Comparison of ENCODE assay signal across 1 cellular context in the genomic region with DNA sequence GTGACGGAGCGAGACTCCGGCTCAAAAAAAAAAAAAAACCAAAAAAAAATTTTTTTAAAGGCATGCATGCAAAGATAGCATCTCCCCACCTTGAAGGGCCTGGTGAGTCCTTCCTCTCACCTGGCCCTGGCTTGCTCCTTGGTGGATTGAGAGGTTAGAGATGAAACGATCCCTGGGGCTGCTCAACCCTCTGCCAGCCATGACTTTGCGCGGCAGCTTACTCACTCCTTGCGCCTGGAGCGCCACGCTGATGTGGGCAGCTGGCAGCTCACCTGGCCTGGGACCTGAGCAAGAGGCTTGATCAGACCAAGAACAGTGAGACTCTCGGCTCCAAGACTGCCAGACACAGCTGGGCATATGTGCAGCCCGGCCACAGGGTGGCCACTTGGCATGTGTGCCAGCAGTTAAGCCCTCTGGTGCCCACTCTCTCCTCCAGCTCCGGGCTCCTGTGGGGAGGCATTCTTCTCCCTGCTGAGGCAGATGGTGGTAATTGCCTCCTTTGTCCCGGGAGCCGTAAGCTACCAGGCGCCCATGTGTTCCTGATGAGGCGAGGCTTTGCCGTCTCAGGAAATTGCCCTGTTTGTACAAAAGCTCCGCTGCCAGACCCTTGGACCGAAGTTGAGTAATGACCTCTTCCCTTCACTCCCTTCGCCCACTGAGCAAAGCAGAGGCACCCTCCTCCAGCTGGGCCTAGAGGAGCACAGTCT.
A peak's percentile ranks its signal among the peaks of the same experiment; 100 is the strongest.
TF ChIP-seq lines count a peak whose summit lies in the region.

No MANE protein-coding gene starts in this region.

TF ChIP-seq in HepG2, 621 proteins besides CTCF, POLR2A, EP300 and RAD21 (continued from another document and continues in another):
- TF ChIP-seq CEBPZ (IDR thresholded peaks at IDR 0.05; ENCODE audit: low read length) (no peak), ZNF777 (CRISPR knock-in tag; IDR thresholded peaks at IDR 0.05) (peak; percentile 64), U2AF1 (optimal IDR thresholded peaks at IDR 0.05; ENCODE audit: low read depth, low read length) (no peak), ZNF430 (CRISPR knock-in tag; IDR thresholded peaks at IDR 0.05) (no peak), BORCS8-MEF2B (CRISPR knock-in tag; IDR thresholded peaks at IDR 0.05) (no peak), THAP11 (CRISPR knock-in tag; IDR thresholded peaks at IDR 0.05) (no peak; the same call in 1 of the 2 replicates), HIVEP1 (CRISPR knock-in tag; IDR thresholded peaks at IDR 0.05) (no peak), RBM22 (optimal IDR thresholded peaks at IDR 0.05; ENCODE audit: low read length) (no peak), ZNF75D (CRISPR knock-in tag; IDR thresholded peaks at IDR 0.05; ENCODE audit: borderline replicate concordance) (no peak), MAFG (CRISPR knock-in tag; IDR thresholded peaks at IDR 0.05) (no peak), KAT7 (CRISPR knock-in tag; IDR thresholded peaks at IDR 0.05; ENCODE audit: borderline replicate concordance) (no peak), SNAI1 (CRISPR knock-in tag; IDR thresholded peaks at IDR 0.05; ENCODE audit: borderline replicate concordance) (no peak), KDM5A (IDR thresholded peaks at IDR 0.05; ENCODE audit: borderline replicate concordance, low read length) (no peak), ZNF597 (CRISPR knock-in tag; IDR thresholded peaks at IDR 0.05) (no peak), DRAP1 (CRISPR knock-in tag; IDR thresholded peaks at IDR 0.05) (peak; percentile 39; the same call in 1 of the 2 replicates), NR2F1 (CRISPR knock-in tag; IDR thresholded peaks at IDR 0.05) (0 out of 4 replicates have a peak, but pooled peaks of 1 of the 2 experiments have one; percentile 9), DMAP1 (CRISPR knock-in tag; IDR thresholded peaks at IDR 0.05) (0 out of 2 replicates have a peak, but pooled peaks have one; percentile 31), SNRNP70 (IDR thresholded peaks at IDR 0.05; ENCODE audit: low read depth, low read length) (no peak), ZFYVE20 (CRISPR knock-in tag; IDR thresholded peaks at IDR 0.05; ENCODE audit: borderline replicate concordance, low read depth) (no peak), FOSL2 (CRISPR knock-in tag; IDR thresholded peaks at IDR 0.05) (no peak), NONO (IDR thresholded peaks at IDR 0.05) (no peak), NONO (CRISPR knock-in tag; conservative IDR thresholded peaks at IDR 0.05) (no peak), ZNF446 (CRISPR knock-in tag; IDR thresholded peaks at IDR 0.05) (no peak; the same call in 1 of the 2 replicates), FOXP1 (IDR thresholded peaks at IDR 0.05) (no peak), FOXP1 (CRISPR knock-in tag; IDR thresholded peaks at IDR 0.05) (0 out of 2 replicates have a peak, but pooled peaks have one; percentile 10), ZNF652 (CRISPR knock-in tag; IDR thresholded peaks at IDR 0.05; ENCODE audit: borderline replicate concordance, low read depth) (no peak), ZNF350 (CRISPR knock-in tag; IDR thresholded peaks at IDR 0.05; ENCODE audit: borderline replicate concordance, low read depth) (no peak), ZFP36 (IDR thresholded peaks at IDR 0.05; ENCODE audit: borderline replicate concordance, low read depth, low read length, partially characterized antibody) (no peak), CCAR2 (optimal IDR thresholded peaks at IDR 0.05; ENCODE audit: low read depth, low read length) (no peak), KDM5B (CRISPR knock-in tag; IDR thresholded peaks at IDR 0.05; ENCODE audit: borderline replicate concordance) (peak; percentile 80; the same call in 1 of the 2 replicates), GFI1 (CRISPR knock-in tag; IDR thresholded peaks at IDR 0.05; ENCODE audit: borderline replicate concordance) (no peak), CC2D1A (CRISPR knock-in tag; IDR thresholded peaks at IDR 0.05) (no peak), ZNF12 (CRISPR knock-in tag; IDR thresholded peaks at IDR 0.05) (no peak), FOXO1 (CRISPR knock-in tag; IDR thresholded peaks at IDR 0.05) (0 out of 2 replicates have a peak, but pooled peaks have one; percentile 40), ZNF501 (CRISPR knock-in tag; IDR thresholded peaks at IDR 0.05) (no peak; the same call in 1 of the 2 replicates)
- TF ChIP-seq, protein P1, sequence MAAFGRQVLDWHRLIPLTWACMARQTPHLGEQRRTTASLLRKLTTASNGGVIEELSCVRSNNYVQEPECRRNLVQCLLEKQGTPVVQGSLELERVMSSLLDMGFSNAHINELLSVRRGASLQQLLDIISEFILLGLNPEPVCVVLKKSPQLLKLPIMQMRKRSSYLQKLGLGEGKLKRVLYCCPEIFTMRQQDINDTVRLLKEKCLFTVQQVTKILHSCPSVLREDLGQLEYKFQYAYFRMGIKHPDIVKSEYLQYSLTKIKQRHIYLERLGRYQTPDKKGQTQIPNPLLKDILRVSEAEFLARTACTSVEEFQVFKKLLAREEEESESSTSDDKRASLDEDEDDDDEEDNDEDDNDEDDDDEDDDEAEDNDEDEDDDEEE (CRISPR knock-in tag; IDR thresholded peaks at IDR 0.05): no peak
- TF ChIP-seq, protein P2, sequence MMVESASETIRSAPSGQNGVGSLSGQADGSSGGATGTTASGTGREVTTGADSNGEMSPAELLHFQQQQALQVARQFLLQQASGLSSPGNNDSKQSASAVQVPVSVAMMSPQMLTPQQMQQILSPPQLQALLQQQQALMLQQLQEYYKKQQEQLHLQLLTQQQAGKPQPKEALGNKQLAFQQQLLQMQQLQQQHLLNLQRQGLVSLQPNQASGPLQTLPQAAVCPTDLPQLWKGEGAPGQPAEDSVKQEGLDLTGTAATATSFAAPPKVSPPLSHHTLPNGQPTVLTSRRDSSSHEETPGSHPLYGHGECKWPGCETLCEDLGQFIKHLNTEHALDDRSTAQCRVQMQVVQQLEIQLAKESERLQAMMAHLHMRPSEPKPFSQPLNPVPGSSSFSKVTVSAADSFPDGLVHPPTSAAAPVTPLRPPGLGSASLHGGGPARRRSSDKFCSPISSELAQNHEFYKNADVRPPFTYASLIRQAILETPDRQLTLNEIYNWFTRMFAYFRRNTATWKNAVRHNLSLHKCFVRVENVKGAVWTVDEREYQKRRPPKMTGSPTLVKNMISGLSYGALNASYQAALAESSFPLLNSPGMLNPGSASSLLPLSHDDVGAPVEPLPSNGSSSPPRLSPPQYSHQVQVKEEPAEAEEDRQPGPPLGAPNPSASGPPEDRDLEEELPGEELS (CRISPR knock-in tag; IDR thresholded peaks at IDR 0.05): no peak
- TF ChIP-seq, protein P3, sequence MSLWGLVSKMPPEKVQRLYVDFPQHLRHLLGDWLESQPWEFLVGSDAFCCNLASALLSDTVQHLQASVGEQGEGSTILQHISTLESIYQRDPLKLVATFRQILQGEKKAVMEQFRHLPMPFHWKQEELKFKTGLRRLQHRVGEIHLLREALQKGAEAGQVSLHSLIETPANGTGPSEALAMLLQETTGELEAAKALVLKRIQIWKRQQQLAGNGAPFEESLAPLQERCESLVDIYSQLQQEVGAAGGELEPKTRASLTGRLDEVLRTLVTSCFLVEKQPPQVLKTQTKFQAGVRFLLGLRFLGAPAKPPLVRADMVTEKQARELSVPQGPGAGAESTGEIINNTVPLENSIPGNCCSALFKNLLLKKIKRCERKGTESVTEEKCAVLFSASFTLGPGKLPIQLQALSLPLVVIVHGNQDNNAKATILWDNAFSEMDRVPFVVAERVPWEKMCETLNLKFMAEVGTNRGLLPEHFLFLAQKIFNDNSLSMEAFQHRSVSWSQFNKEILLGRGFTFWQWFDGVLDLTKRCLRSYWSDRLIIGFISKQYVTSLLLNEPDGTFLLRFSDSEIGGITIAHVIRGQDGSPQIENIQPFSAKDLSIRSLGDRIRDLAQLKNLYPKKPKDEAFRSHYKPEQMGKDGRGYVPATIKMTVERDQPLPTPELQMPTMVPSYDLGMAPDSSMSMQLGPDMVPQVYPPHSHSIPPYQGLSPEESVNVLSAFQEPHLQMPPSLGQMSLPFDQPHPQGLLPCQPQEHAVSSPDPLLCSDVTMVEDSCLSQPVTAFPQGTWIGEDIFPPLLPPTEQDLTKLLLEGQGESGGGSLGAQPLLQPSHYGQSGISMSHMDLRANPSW (CRISPR knock-in tag; IDR thresholded peaks at IDR 0.05; ENCODE audit: borderline replicate concordance): no peak
- TF ChIP-seq, protein P4, sequence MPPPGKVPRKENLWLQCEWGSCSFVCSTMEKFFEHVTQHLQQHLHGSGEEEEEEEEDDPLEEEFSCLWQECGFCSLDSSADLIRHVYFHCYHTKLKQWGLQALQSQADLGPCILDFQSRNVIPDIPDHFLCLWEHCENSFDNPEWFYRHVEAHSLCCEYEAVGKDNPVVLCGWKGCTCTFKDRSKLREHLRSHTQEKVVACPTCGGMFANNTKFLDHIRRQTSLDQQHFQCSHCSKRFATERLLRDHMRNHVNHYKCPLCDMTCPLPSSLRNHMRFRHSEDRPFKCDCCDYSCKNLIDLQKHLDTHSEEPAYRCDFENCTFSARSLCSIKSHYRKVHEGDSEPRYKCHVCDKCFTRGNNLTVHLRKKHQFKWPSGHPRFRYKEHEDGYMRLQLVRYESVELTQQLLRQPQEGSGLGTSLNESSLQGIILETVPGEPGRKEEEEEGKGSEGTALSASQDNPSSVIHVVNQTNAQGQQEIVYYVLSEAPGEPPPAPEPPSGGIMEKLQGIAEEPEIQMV (CRISPR knock-in tag; IDR thresholded peaks at IDR 0.05; ENCODE audit: low read depth): no peak
- TF ChIP-seq, protein P5, sequence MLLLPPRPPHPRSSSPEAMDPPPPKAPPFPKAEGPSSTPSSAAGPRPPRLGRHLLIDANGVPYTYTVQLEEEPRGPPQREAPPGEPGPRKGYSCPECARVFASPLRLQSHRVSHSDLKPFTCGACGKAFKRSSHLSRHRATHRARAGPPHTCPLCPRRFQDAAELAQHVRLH (CRISPR knock-in tag; IDR thresholded peaks at IDR 0.05; ENCODE audit: borderline replicate concordance, low read depth): peak; percentile 64; the same call in 1 of the 2 replicates
- TF ChIP-seq, protein P6, sequence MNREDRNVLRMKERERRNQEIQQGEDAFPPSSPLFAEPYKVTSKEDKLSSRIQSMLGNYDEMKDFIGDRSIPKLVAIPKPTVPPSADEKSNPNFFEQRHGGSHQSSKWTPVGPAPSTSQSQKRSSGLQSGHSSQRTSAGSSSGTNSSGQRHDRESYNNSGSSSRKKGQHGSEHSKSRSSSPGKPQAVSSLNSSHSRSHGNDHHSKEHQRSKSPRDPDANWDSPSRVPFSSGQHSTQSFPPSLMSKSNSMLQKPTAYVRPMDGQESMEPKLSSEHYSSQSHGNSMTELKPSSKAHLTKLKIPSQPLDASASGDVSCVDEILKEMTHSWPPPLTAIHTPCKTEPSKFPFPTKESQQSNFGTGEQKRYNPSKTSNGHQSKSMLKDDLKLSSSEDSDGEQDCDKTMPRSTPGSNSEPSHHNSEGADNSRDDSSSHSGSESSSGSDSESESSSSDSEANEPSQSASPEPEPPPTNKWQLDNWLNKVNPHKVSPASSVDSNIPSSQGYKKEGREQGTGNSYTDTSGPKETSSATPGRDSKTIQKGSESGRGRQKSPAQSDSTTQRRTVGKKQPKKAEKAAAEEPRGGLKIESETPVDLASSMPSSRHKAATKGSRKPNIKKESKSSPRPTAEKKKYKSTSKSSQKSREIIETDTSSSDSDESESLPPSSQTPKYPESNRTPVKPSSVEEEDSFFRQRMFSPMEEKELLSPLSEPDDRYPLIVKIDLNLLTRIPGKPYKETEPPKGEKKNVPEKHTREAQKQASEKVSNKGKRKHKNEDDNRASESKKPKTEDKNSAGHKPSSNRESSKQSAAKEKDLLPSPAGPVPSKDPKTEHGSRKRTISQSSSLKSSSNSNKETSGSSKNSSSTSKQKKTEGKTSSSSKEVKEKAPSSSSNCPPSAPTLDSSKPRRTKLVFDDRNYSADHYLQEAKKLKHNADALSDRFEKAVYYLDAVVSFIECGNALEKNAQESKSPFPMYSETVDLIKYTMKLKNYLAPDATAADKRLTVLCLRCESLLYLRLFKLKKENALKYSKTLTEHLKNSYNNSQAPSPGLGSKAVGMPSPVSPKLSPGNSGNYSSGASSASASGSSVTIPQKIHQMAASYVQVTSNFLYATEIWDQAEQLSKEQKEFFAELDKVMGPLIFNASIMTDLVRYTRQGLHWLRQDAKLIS (CRISPR knock-in tag; IDR thresholded peaks at IDR 0.05): no peak
- TF ChIP-seq, protein P7, sequence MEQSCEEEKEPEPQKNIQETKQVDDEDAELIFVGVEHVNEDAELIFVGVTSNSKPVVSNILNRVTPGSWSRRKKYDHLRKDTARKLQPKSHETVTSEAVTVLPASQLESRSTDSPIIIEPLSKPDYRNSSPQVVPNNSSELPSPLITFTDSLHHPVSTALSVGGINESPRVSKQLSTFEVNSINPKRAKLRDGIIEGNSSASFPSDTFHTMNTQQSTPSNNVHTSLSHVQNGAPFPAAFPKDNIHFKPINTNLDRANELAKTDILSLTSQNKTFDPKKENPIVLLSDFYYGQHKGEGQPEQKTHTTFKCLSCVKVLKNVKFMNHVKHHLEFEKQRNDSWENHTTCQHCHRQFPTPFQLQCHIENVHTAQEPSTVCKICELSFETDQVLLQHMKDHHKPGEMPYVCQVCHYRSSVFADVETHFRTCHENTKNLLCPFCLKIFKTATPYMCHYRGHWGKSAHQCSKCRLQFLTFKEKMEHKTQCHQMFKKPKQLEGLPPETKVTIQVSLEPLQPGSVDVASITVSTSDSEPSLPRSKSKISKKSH (CRISPR knock-in tag; IDR thresholded peaks at IDR 0.05; ENCODE audit: borderline replicate concordance): peak; percentile 67; the same call in 1 of the 2 replicates
